In genomic region chr17:29549169-29549935, GRCh38 we compare ENCODE assay signal across 14 cellular contexts. TPM values are rescaled to one million over a fixed set of nuclear protein-coding genes. Genes with fewer than 3 reads are reported as not detected.
DNase-seq lines count a peak whose midpoint lies in the region; ATAC-seq and TF ChIP-seq lines count a peak whose summit lies in the region.
"Had no signal": no experiment of that assay in that cellular context is flagged by ENCODE, and none has a peak within 500 bp of the region (broad histone marks: within the 10 kb centered on the region; RNA-seq: fewer than 3 reads in every experiment).

No MANE protein-coding gene starts in this region.

- DNase-seq in Right ventricle myocardium superior = no peak
- no peak for DNase-seq in right cardiac atrium
- peak; percentile 79 for DNase-seq in NCI-H69 (lab: John Stamatoyannopoulos, UW)
- peak; percentile 21 for DNase-seq in endodermal cell
- peak; percentile 13 for DNase-seq in stromal cell of bone marrow (ENCODE audit: low read depth)
- DNase-seq in T1000 (lab: John Stamatoyannopoulos, UW) = no peak
- DNase-seq: CD4-positive, alpha-beta T cell; central memory CD4-positive, alpha-beta T cell; mesendoderm; NCI-H187 treated with DMSO at 0.1 percent for 48 hours; PC-9 had no signal

- TF ChIP-seq CTCF in endodermal cell (conservative IDR thresholded peaks at IDR 0.05) = no peak

- no peaks in the 10 kb centered on the region for H3K9me3 Mint-ChIP-seq in endodermal cell
- H3K9me3 Mint-ChIP-seq: CD4-positive, alpha-beta T cell had no signal

- peaks cover 41% of the 10 kb centered on the region for H3K36me3 ChIP-seq in endodermal cell (ENCODE audit: control insufficient read depth, insufficient read depth, low read length)
- H3K36me3 ChIP-seq: prostate gland had no signal

- peaks cover 10% of the 10 kb centered on the region for H3K36me3 Mint-ChIP-seq in endodermal cell (ENCODE audit: low read depth)

- ATAC-seq in Right ventricle myocardium superior (ENCODE audit: poor library complexity) (peak; percentile 64), right cardiac atrium (no peak), HG03354 (IDR thresholded peaks at IDR 0.05; ENCODE audit: poor library complexity, severe bottlenecking, unreplicated experiment) (no peak), GM18858 (IDR thresholded peaks at IDR 0.05; ENCODE audit: unreplicated experiment) (no peak)

- intact Hi-C loops in Right ventricle myocardium superior (cut with DNase I) = no loop called here
- intact Hi-C loops in right cardiac atrium (cut with DNase I) = no loop called here

- H3K27me3 ChIP-seq in right cardiac atrium (ENCODE audit: control insufficient read depth, insufficient read depth) (no peaks in the 10 kb centered on the region), endodermal cell (ENCODE audit: control insufficient read depth, insufficient read depth, low read length, poor library complexity, severe bottlenecking) (no peaks in the 10 kb centered on the region)

- H3K27me3 Mint-ChIP-seq in endodermal cell (ENCODE audit: insufficient read depth) = no peaks in the 10 kb centered on the region
- H3K27me3 Mint-ChIP-seq: CD4-positive, alpha-beta T cell had no signal

- H3K9ac ChIP-seq in endodermal cell (ENCODE audit: extremely low read depth, low read length, poor library complexity, severe bottlenecking) = no peak overlapping the region

- no peaks in the 10 kb centered on the region for H3K9me3 ChIP-seq in right cardiac atrium (ENCODE audit: control insufficient read depth, low read length)
- H3K9me3 ChIP-seq in endodermal cell (ENCODE audit: control insufficient read depth, low read length) = no peaks in the 10 kb centered on the region
- H3K9me3 ChIP-seq: prostate gland had no signal

- H3K4me3 ChIP-seq in right cardiac atrium (ENCODE audit: low read length) = no peak overlapping the region
- no peak overlapping the region for H3K4me3 ChIP-seq in endodermal cell (ENCODE audit: low read length)
- H3K4me3 ChIP-seq: PC-9, prostate gland had no signal

- WGBS in right cardiac atrium = 28% methylated on average over 5 of the region's 5 CpGs
- WGBS in endodermal cell (ENCODE audit: insufficient coverage in 1 of 2, insufficient read length in 1 of 2), 2 experiments = 93 to 95% methylated on average over 4 to 5 of the region's 5 CpGs

- no peak overlapping the region for H3K27ac ChIP-seq in right cardiac atrium (ENCODE audit: low read length)
- H3K27ac ChIP-seq in endodermal cell (ENCODE audit: low read depth, low read length) = peak overlapping the region; percentile 17
- H3K27ac ChIP-seq: PC-9, prostate gland had no signal

- no peak overlapping the region for H3K4me3 Mint-ChIP-seq in endodermal cell
- H3K4me3 Mint-ChIP-seq: CD4-positive, alpha-beta T cell had no signal

- H3K4me1 ChIP-seq in right cardiac atrium (ENCODE audit: control insufficient read depth, insufficient read depth, low read length) (no peaks in the 10 kb centered on the region), endodermal cell (ENCODE audit: control insufficient read depth, insufficient read depth, low read length) (no peaks in the 10 kb centered on the region)
- H3K4me1 ChIP-seq: prostate gland had no signal

- H3K4me1 Mint-ChIP-seq in endodermal cell = peaks cover 5% of the 10 kb centered on the region

- H3K27ac Mint-ChIP-seq in endodermal cell = no peak overlapping the region
- H3K27ac Mint-ChIP-seq: CD4-positive, alpha-beta T cell had no signal

RNA-seq across cellular contexts. Expression of gene ABHD15, which starts 17.5 kb away (rescaled TPM):
- total RNA-seq in Right ventricle myocardium superior (7.0 TPM), right cardiac atrium (1 to 10 TPM; 6.6 to 7.5 (median 7.3) TPM), endodermal cell (1 to 10 TPM; 1.4 to 2.1 TPM)
- 5.2 TPM for polyA plus RNA-seq in right cardiac atrium
- 1.9 TPM for polyA plus RNA-seq in endodermal cell (2013, experiment 1 of 2)
- 1.4 TPM for polyA plus RNA-seq in endodermal cell (2013, experiment 2 of 2)

RNA-seq across cellular contexts. Expression of gene TP53I13, which starts 19.1 kb away (rescaled TPM):
- total RNA-seq in Right ventricle myocardium superior (39.2 TPM), right cardiac atrium (10 to 100 TPM; 30.6 to 45.3 (median 38.3) TPM), endodermal cell (10 to 100 TPM; 21.7 to 31.0 TPM)
- polyA plus RNA-seq in right cardiac atrium = 53.0 TPM
- polyA plus RNA-seq in endodermal cell (2013, experiment 1 of 2) = 34.6 TPM
- 33.7 TPM for polyA plus RNA-seq in endodermal cell (2013, experiment 2 of 2)

RNA-seq across cellular contexts. Expression of gene GIT1, which starts 40.1 kb away (rescaled TPM):
- total RNA-seq in Right ventricle myocardium superior (28.5 TPM), right cardiac atrium (10 to 100 TPM; 31.4 to 37.8 (median 34.8) TPM), endodermal cell (10 to 100 TPM; 45.0 to 61.8 TPM)
- 25.5 TPM for polyA plus RNA-seq in right cardiac atrium
- 47.1 TPM for polyA plus RNA-seq in endodermal cell (2013, experiment 1 of 2)
- 48.9 TPM for polyA plus RNA-seq in endodermal cell (2013, experiment 2 of 2)

RNA-seq across cellular contexts. Expression of gene ANKRD13B, which starts 43.6 kb away (rescaled TPM):
- total RNA-seq in Right ventricle myocardium superior = 9.3 TPM
- 10 to 100 TPM in 1 of 4 donors, 1 to 10 TPM in 3; 5.4 to 11.0 (median 7.4) TPM for total RNA-seq in right cardiac atrium
- polyA plus RNA-seq in right cardiac atrium = 5.0 TPM
- total RNA-seq in endodermal cell = 1 to 10 TPM; 2.2 to 2.6 TPM
- 36.5 TPM for polyA plus RNA-seq in endodermal cell (2013, experiment 1 of 2)
- polyA plus RNA-seq in endodermal cell (2013, experiment 2 of 2) = 28.4 TPM

Comparison
In these comparisons a context has a peak if more than half of its experiments do, and no peak if none do; other contexts are left out.
1. DNase-seq: peak in NCI-H69 (single experiment), endodermal cell (single experiment) and stromal cell of bone marrow (single experiment); none in Right ventricle myocardium superior (single experiment), right cardiac atrium (0 of 3) and T1000 (single experiment).